Comparison of ENCODE assay signal across 14 cellular contexts in genomic region chrY:25620209-25620608, GRCh38. TPM values are rescaled to one million over a fixed set of nuclear protein-coding genes. Genes with fewer than 3 reads are reported as not detected.
"Had no signal": no experiment of that assay in that cellular context is flagged by ENCODE, and none has a peak within 500 bp of the region (broad histone marks: within the 10 kb centered on the region; RNA-seq: fewer than 3 reads in every experiment).

No MANE protein-coding gene starts in this region.

RNA-seq across cellular contexts. Expression of gene CDY1, which starts 1.7 kb away (rescaled TPM):
- total RNA-seq: stomach, subcutaneous adipose tissue, suprapubic skin, temporal lobe, thoracic aorta, thyroid gland, tibial nerve, transverse colon, upper lobe of left lung, upper lobe of right lung, ureter, urinary bladder, uterus, vagina had no signal
